11 cellular contexts compared by ENCODE assay signal in genomic region chr10:116809528-116810500, GRCh38. TPM values are rescaled to one million over a fixed set of nuclear protein-coding genes. Genes with fewer than 3 reads are reported as not detected.
DNase-seq lines count a peak whose midpoint lies in the region; ATAC-seq and TF ChIP-seq lines count a peak whose summit lies in the region.
"Had no signal": no experiment of that assay in that cellular context is flagged by ENCODE, and none has a peak within 500 bp of the region (broad histone marks: within the 10 kb centered on the region; RNA-seq: fewer than 3 reads in every experiment).

No MANE protein-coding gene starts in this region.

- no peak overlapping the region for H3K4me3 Mint-ChIP-seq in osteocyte (ENCODE audit: unreplicated experiment)
- H3K4me3 Mint-ChIP-seq: activated naive CD8-positive, alpha-beta T cell treated with anti-CD3 and anti-CD28 coated beads, Interleukin-2, amount 10 ng/mL, durations not matched to agents 7 days and 5 days; memory B cell had no signal

- H3K27me3 Mint-ChIP-seq in osteocyte (ENCODE audit: unreplicated experiment) = peaks cover 21% of the 10 kb centered on the region

- H3K9me3 Mint-ChIP-seq in osteocyte (ENCODE audit: unreplicated experiment) = no peaks in the 10 kb centered on the region
- H3K9me3 Mint-ChIP-seq: activated naive CD8-positive, alpha-beta T cell treated with anti-CD3 and anti-CD28 coated beads, Interleukin-2, amount 10 ng/mL, durations not matched to agents 7 days and 5 days; memory B cell had no signal

- no peaks in the 10 kb centered on the region for H3K36me3 Mint-ChIP-seq in osteocyte (ENCODE audit: unreplicated experiment)
- H3K36me3 Mint-ChIP-seq: activated naive CD8-positive, alpha-beta T cell treated with anti-CD3 and anti-CD28 coated beads, Interleukin-2, amount 10 ng/mL, durations not matched to agents 7 days and 5 days; memory B cell had no signal

- TF ChIP-seq CTCF in osteocyte (IDR thresholded peaks at IDR 0.05) = peak; percentile 38

- no peak for ATAC-seq in GM18517 (IDR thresholded peaks at IDR 0.05; ENCODE audit: unreplicated experiment)

- no peak overlapping the region for H3K27ac Mint-ChIP-seq in osteocyte (ENCODE audit: unreplicated experiment)
- H3K27ac Mint-ChIP-seq: activated naive CD8-positive, alpha-beta T cell treated with anti-CD3 and anti-CD28 coated beads, Interleukin-2, amount 10 ng/mL, durations not matched to agents 7 days and 5 days; memory B cell had no signal

- DNase-seq in ELR (ENCODE audit: low read depth) (peak; percentile 15), NCI-H2227 (lab: John Stamatoyannopoulos, UW; ENCODE audit: unreplicated experiment) (peak; percentile 49), ecto neural progenitor cell (ENCODE audit: low spot score) (peak; percentile 73), osteocyte (ENCODE audit: extremely low spot score, unreplicated experiment) (no peak), NCI-H146 (lab: John Stamatoyannopoulos, UW) (no peak), putamen (ENCODE audit: low spot score) (no peak), mucosa of gallbladder (ENCODE audit: low spot score) (no peak)
- DNase-seq: activated naive CD8-positive, alpha-beta T cell treated with anti-CD3 and anti-CD28 coated beads, Interleukin-2, amount 10 ng/mL, durations not matched to agents 7 days and 5 days; NCI-H446 treated with DMSO at 0.1 percent for 48 hours had no signal

- H3K4me1 Mint-ChIP-seq in osteocyte (ENCODE audit: unreplicated experiment) = no peaks in the 10 kb centered on the region
- H3K4me1 Mint-ChIP-seq: activated naive CD8-positive, alpha-beta T cell treated with anti-CD3 and anti-CD28 coated beads, Interleukin-2, amount 10 ng/mL, durations not matched to agents 7 days and 5 days; memory B cell had no signal

RNA-seq across cellular contexts. Expression of gene ENO4, which starts 39.5 kb away (rescaled TPM):
- total RNA-seq in osteocyte = 0.70 and 0.76 TPM in 2 replicates
- 0.20 TPM for total RNA-seq in mucosa of gallbladder
- total RNA-seq: activated naive CD8-positive, alpha-beta T cell treated with anti-CD3 and anti-CD28 coated beads, Interleukin-2, amount 10 ng/mL, durations not matched to agents 7 days and 5 days had no signal

Comparison
In these comparisons a context has a peak if more than half of its experiments do, and no peak if none do; other contexts are left out.
1. DNase-seq: peak in ELR (single experiment), NCI-H2227 (single experiment) and ecto neural progenitor cell (single experiment); none in osteocyte (single experiment), NCI-H146 (single experiment), putamen (single experiment) and mucosa of gallbladder (single experiment).